Comparison of ENCODE assay signal across 8 cellular contexts in genomic region chr1:32337855-32338636, GRCh38. TPM values are rescaled to one million over a fixed set of nuclear protein-coding genes. Genes with fewer than 3 reads are reported as not detected.
A peak's percentile ranks its signal among the peaks of the same experiment; 100 is the strongest.
DNase-seq lines count a peak whose midpoint lies in the region; ATAC-seq and TF ChIP-seq lines count a peak whose summit lies in the region.

No MANE protein-coding gene starts in this region.

- POLR2A ChIA-PET in activated B cell treated with CpG ODN at 0.5 μM for 24 hours (lab: Charles Lee): interaction anchor here (0.6 to 5.8 kb wide), 17 partner anchors 7 to 363 kb away, joined by 3 to 151 read pairs (median 26); partner anchors contain the start of genes BSDC1, CCDC28B, FAM167B and FAM229A

- H3K9me3 ChIP-seq in tibial nerve: no peaks in the 10 kb centered on the region

- ATAC-seq in activated T-cell treated with anti-CD3 and anti-CD28 coated beads, Interleukin-2, amount 50 U/mL, for 4 hours: no peak
- ATAC-seq in activated B cell treated with CpG ODN at 0.5 μM for 24 hours (ENCODE audit: low read depth): peak; percentile 13

- peaks cover 4% of the 10 kb centered on the region for H3K36me3 Mint-ChIP-seq in activated T-cell treated with anti-CD3 and anti-CD28 coated beads, Interleukin-2, amount 50 U/mL, for 4 hours (ENCODE audit: insufficient read depth)
- H3K36me3 Mint-ChIP-seq in activated B cell treated with CpG ODN at 0.5 μM for 24 hours (ENCODE audit: low read depth): peaks cover 14% of the 10 kb centered on the region

- CTCF ChIA-PET in activated B cell treated with CpG ODN at 0.5 μM for 24 hours (lab: Charles Lee): interaction anchor here (0.8 to 3.4 kb wide), 6 partner anchors 9 to 122 kb away, joined by 3 to 15 read pairs (median 6); no protein-coding TSS in a partner anchor

- intact Hi-C loops in activated B cell treated with CpG ODN at 0.5 μM for 24 hours (cut with micrococcal nuclease): loop anchor here (1.0 to 10.0 kb wide), 4 partner anchors 97 to 403 kb away; partner anchors contain the start of genes CCDC28B, PTP4A2 and TXLNA

- peak overlapping the region in 2 of 4 donors; percentile 3 to 4 for H3K4me3 ChIP-seq in tibial nerve

- TF ChIP-seq POLR2A in tibial nerve (IDR thresholded peaks at IDR 0.05): peak in 1 of 2 donors; percentile 4

- WGBS in tibial nerve, 2 donors: 22 to 42% methylated on average over 15 to 16 of the region's 16 CpGs

- DNase-seq in activated T-cell treated with anti-CD3 and anti-CD28 coated beads, Interleukin-2, amount 50 U/mL, for 4 hours: no peak
- no peak for DNase-seq in activated T-cell treated with anti-CD3 and anti-CD28 coated beads, Interleukin-2, amount 50 U/mL, for 1 hour
- peak; percentile 40 for DNase-seq in activated B cell treated with CpG ODN at 0.5 μM for 24 hours
- DNase-seq in islet precursor cell: peak; percentile 94
- DNase-seq in tibial nerve (ENCODE audit: low spot score in 2 of 2): peak in 1 of 2 donors; percentile 36
- DNase-seq in activated effector memory CD4-positive, alpha-beta T cell treated with Interleukin-2 at 50 U/mL for 16 hours: no peak
- no peak for DNase-seq in mesenteric fat pad (ENCODE audit: low spot score)
- DNase-seq in stimulated activated CD4-positive, alpha-beta T cell treated with anti-CD3 and anti-CD28 coated beads, Interleukin-4, amount 100 ng/mL, for 1 hour: no peak

- H3K4me3 Mint-ChIP-seq in activated T-cell treated with anti-CD3 and anti-CD28 coated beads, Interleukin-2, amount 50 U/mL, for 4 hours: peak overlapping the region; percentile 47
- H3K4me3 Mint-ChIP-seq in activated B cell treated with CpG ODN at 0.5 μM for 24 hours: peak overlapping the region; percentile 72

- no peaks in the 10 kb centered on the region for H3K27me3 Mint-ChIP-seq in activated T-cell treated with anti-CD3 and anti-CD28 coated beads, Interleukin-2, amount 50 U/mL, for 4 hours (ENCODE audit: low read depth)
- no peaks in the 10 kb centered on the region for H3K27me3 Mint-ChIP-seq in activated B cell treated with CpG ODN at 0.5 μM for 24 hours

- no peaks in the 10 kb centered on the region for H3K27me3 ChIP-seq in tibial nerve

- H3K4me1 Mint-ChIP-seq in activated T-cell treated with anti-CD3 and anti-CD28 coated beads, Interleukin-2, amount 50 U/mL, for 4 hours (ENCODE audit: low read depth): peaks cover 51% of the 10 kb centered on the region
- H3K4me1 Mint-ChIP-seq in activated B cell treated with CpG ODN at 0.5 μM for 24 hours: peaks cover 63% of the 10 kb centered on the region

- no peak for TF ChIP-seq CTCF in activated B cell treated with CpG ODN at 0.5 μM for 24 hours (IDR thresholded peaks at IDR 0.05)
- TF ChIP-seq CTCF in tibial nerve (IDR thresholded peaks at IDR 0.05): no peak

- peaks cover 0 to 3% (median 0%) of the 10 kb centered on the region in 3 donors for H3K36me3 ChIP-seq in tibial nerve

- H3K9me3 Mint-ChIP-seq in activated T-cell treated with anti-CD3 and anti-CD28 coated beads, Interleukin-2, amount 50 U/mL, for 4 hours: no peaks in the 10 kb centered on the region
- H3K9me3 Mint-ChIP-seq in activated B cell treated with CpG ODN at 0.5 μM for 24 hours: no peaks in the 10 kb centered on the region

- peak overlapping the region; percentile 72 for H3K27ac Mint-ChIP-seq in activated B cell treated with CpG ODN at 0.5 μM for 24 hours

- H3K4me1 ChIP-seq in tibial nerve: peaks cover 0 to 54% (median 33%) of the 10 kb centered on the region in 4 donors

- peak in 1 of 2 donors; percentile 70 for TF ChIP-seq EP300 in tibial nerve (IDR thresholded peaks at IDR 0.05)

- peak overlapping the region; percentile 25 to 91 (median 86) for H3K27ac ChIP-seq in tibial nerve

RNA-seq across cellular contexts. Expression of gene MARCKSL1, which starts 2.0 kb away (rescaled TPM):
- total RNA-seq in activated T-cell treated with anti-CD3 and anti-CD28 coated beads, Interleukin-2, amount 50 U/mL, for 4 hours: 10 to 100 TPM; 25.3 to 33.5 (median 27.8) TPM
- total RNA-seq in activated B cell treated with CpG ODN at 0.5 μM for 24 hours: 132 TPM in 2 replicates
- total RNA-seq in tibial nerve: 10 to 100 TPM; 42.4 to 61.2 (median 45.0) TPM
- total RNA-seq in mesenteric fat pad: 51.8 TPM

RNA-seq across cellular contexts. Expression of gene FAM229A, which starts 24.2 kb away (rescaled TPM):
- 1 to 10 TPM; 2.7 to 3.5 (median 3.2) TPM for total RNA-seq in activated T-cell treated with anti-CD3 and anti-CD28 coated beads, Interleukin-2, amount 50 U/mL, for 4 hours
- total RNA-seq in activated B cell treated with CpG ODN at 0.5 μM for 24 hours (7.6 and 11.7 TPM in 2 replicates), tibial nerve (10 to 100 TPM in 3 of 4 donors, 1 to 10 TPM in 1; 9.4 to 23.5 (median 16.3) TPM), mesenteric fat pad (6.2 TPM)

RNA-seq across cellular contexts. Expression of gene TSSK3, which starts 24.3 kb away (rescaled TPM):
- under 1 TPM; 0.71 to 0.98 (median 0.92) TPM for total RNA-seq in activated T-cell treated with anti-CD3 and anti-CD28 coated beads, Interleukin-2, amount 50 U/mL, for 4 hours
- total RNA-seq in activated B cell treated with CpG ODN at 0.5 μM for 24 hours (3.5 and 6.1 TPM in 2 replicates), tibial nerve (1 to 10 TPM in 3 of 4 donors, under 1 TPM in 1; 0.44 to 1.5 (median 1.2) TPM), mesenteric fat pad (1.2 TPM)

RNA-seq across cellular contexts. Expression of gene HDAC1, which starts 46.2 kb away (rescaled TPM):
- 100 to 1,000 TPM; 168 to 177 (median 173) TPM for total RNA-seq in activated T-cell treated with anti-CD3 and anti-CD28 coated beads, Interleukin-2, amount 50 U/mL, for 4 hours
- 204 and 212 TPM in 2 replicates for total RNA-seq in activated B cell treated with CpG ODN at 0.5 μM for 24 hours
- total RNA-seq in tibial nerve: 10 to 100 TPM; 40.4 to 51.6 (median 47.1) TPM
- 32.3 TPM for total RNA-seq in mesenteric fat pad

RNA-seq across cellular contexts. Expression of gene BSDC1, which starts 56.2 kb away (rescaled TPM):
- total RNA-seq in activated T-cell treated with anti-CD3 and anti-CD28 coated beads, Interleukin-2, amount 50 U/mL, for 4 hours: 10 to 100 TPM; 42.2 to 56.8 (median 46.6) TPM
- total RNA-seq in activated B cell treated with CpG ODN at 0.5 μM for 24 hours (51.8 and 72.2 TPM in 2 replicates), tibial nerve (10 to 100 TPM; 60.6 to 88.7 (median 83.8) TPM), mesenteric fat pad (63.2 TPM)

Comparison
In these comparisons a context has a peak if more than half of its experiments do, and no peak if none do; other contexts are left out.
1. DNase-seq: peak in activated B cell treated with CpG ODN at 0.5 μM for 24 hours (single experiment) and islet precursor cell (single experiment); none in activated T-cell treated with anti-CD3 and anti-CD28 coated beads, Interleukin-2, amount 50 U/mL, for 4 hours (single experiment), activated T-cell treated with anti-CD3 and anti-CD28 coated beads, Interleukin-2, amount 50 U/mL, for 1 hour (single experiment), activated effector memory CD4-positive, alpha-beta T cell treated with Interleukin-2 at 50 U/mL for 16 hours (single experiment), mesenteric fat pad (single experiment) and stimulated activated CD4-positive, alpha-beta T cell treated with anti-CD3 and anti-CD28 coated beads, Interleukin-4, amount 100 ng/mL, for 1 hour (single experiment).